In genomic region chr6:167045828-167046580, GRCh38 we compare ENCODE assay signal across 1 cellular context.
TF ChIP-seq lines count a peak whose summit lies in the region.

No MANE protein-coding gene starts in this region.

TF ChIP-seq in GM12878, 131 proteins besides CTCF, POLR2A, EP300 and RAD21:
- TF ChIP-seq SIX5 (IDR thresholded peaks at IDR 0.05; ENCODE audit: low read depth, low read length, severe bottlenecking) (no peak), NR2F1 (conservative IDR thresholded peaks at IDR 0.05) (no peak), RUNX3 (IDR thresholded peaks at IDR 0.05; ENCODE audit: low read length) (no peak), ZNF24 (IDR thresholded peaks at IDR 0.05) (no peak), BACH1 (IDR thresholded peaks at IDR 0.05; ENCODE audit: borderline replicate concordance) (no peak), BHLHE40 (IDR thresholded peaks at IDR 0.05; ENCODE audit: borderline replicate concordance in 1 of 2, low read depth in 2 of 2, low read length in 1 of 2) (no peak), NKRF (conservative IDR thresholded peaks at IDR 0.05) (no peak), RELB (IDR thresholded peaks at IDR 0.05; ENCODE audit: low read depth) (no peak), EZH2 (IDR thresholded peaks at IDR 0.05; ENCODE audit: borderline replicate concordance, control insufficient read depth, low read depth, low read length) (no peak), KDM1A (IDR thresholded peaks at IDR 0.05; ENCODE audit: borderline replicate concordance) (no peak), MAX (IDR thresholded peaks at IDR 0.05; ENCODE audit: low read depth, low read length) (no peak), MLLT1 (IDR thresholded peaks at IDR 0.05) (no peak), BCLAF1 (IDR thresholded peaks at IDR 0.05) (no peak), BMI1 (IDR thresholded peaks at IDR 0.05; ENCODE audit: borderline replicate concordance) (no peak), CEBPZ (IDR thresholded peaks at IDR 0.05; ENCODE audit: low read depth, low read length) (no peak), NFIC (IDR thresholded peaks at IDR 0.05; ENCODE audit: low read depth, low read length) (no peak), YY1 (IDR thresholded peaks at IDR 0.05; ENCODE audit: low read depth, low read length) (no peak), ZBED1 (IDR thresholded peaks at IDR 0.05; ENCODE audit: borderline replicate concordance) (no peak), SREBF2 (IDR thresholded peaks at IDR 0.05; ENCODE audit: low read length) (no peak), SREBF1 (IDR thresholded peaks at IDR 0.05; ENCODE audit: low read length) (no peak)
